Comparison of ENCODE assay signal across 9 cellular contexts in genomic region chr18:77749189-77749588, GRCh38.
A peak's percentile ranks its signal among the peaks of the same experiment; 100 is the strongest.
DNase-seq lines count a peak whose midpoint lies in the region; ATAC-seq and TF ChIP-seq lines count a peak whose summit lies in the region.
"Had no signal": no experiment of that assay in that cellular context is flagged by ENCODE, and none has a peak within 500 bp of the region (broad histone marks: within the 10 kb centered on the region; RNA-seq: fewer than 3 reads in every experiment).

No MANE protein-coding gene starts in this region.

- POLR2A ChIA-PET in activated CD8-positive, alpha-beta T cell treated with anti-CD3 and anti-CD28 coated beads for 36 hours (lab: Charles Lee) = no interaction called here
- POLR2A ChIA-PET in activated CD8-positive, alpha-beta T cell treated with anti-CD3 and anti-CD28 coated beads, Interleukin-2, amount 10 ng/mL, durations not matched to agents 7 days and 5 days (lab: Charles Lee) = no interaction called here

- in situ Hi-C loops in KBM-7 (cut with MboI; ENCODE audit: low pct_unique_long_range_greater_than_20kb, low sequenced_read_pairs) = no loop called here

- no peak for ATAC-seq in activated CD8-positive, alpha-beta T cell treated with anti-CD3 and anti-CD28 coated beads for 36 hours
- no peak for ATAC-seq in activated CD8-positive, alpha-beta T cell treated with anti-CD3 and anti-CD28 coated beads, Interleukin-2, amount 10 ng/mL, durations not matched to agents 7 days and 5 days
- ATAC-seq in HG03457 (IDR thresholded peaks at IDR 0.05; ENCODE audit: unreplicated experiment) = no peak
- no peak for ATAC-seq in GM18502 (IDR thresholded peaks at IDR 0.05; ENCODE audit: poor library complexity, unreplicated experiment)

- H3K36me3 Mint-ChIP-seq in activated CD8-positive, alpha-beta T cell treated with anti-CD3 and anti-CD28 coated beads for 36 hours (ENCODE audit: low read depth) = no peaks in the 10 kb centered on the region
- H3K36me3 Mint-ChIP-seq in activated CD8-positive, alpha-beta T cell treated with anti-CD3 and anti-CD28 coated beads, Interleukin-2, amount 10 ng/mL, durations not matched to agents 7 days and 5 days (ENCODE audit: low read depth) = no peaks in the 10 kb centered on the region
- H3K36me3 Mint-ChIP-seq in brain = no peaks in the 10 kb centered on the region
- no peaks in the 10 kb centered on the region for H3K36me3 Mint-ChIP-seq in osteocyte (ENCODE audit: unreplicated experiment)
- H3K36me3 Mint-ChIP-seq in activated T-helper 2 cell treated with anti-CD3 and anti-CD28 coated beads, Interferon-gamma antibody, Interleukin-2, Interleukin-4, amounts not matched to agents 10 μg/mL and 5 μg/mL and 100 μg/mL, durations not matched to agents 14 hours and 24 hours and 36 hours (ENCODE audit: low read depth) = no peaks in the 10 kb centered on the region
- H3K36me3 Mint-ChIP-seq: CD4-positive, CD25-positive, alpha-beta regulatory T cell had no signal

- peak; percentile 55 for TF ChIP-seq CTCF in activated CD8-positive, alpha-beta T cell treated with anti-CD3 and anti-CD28 coated beads for 36 hours (IDR thresholded peaks at IDR 0.05)
- peak; percentile 42 to 81 for TF ChIP-seq CTCF in brain (conservative IDR thresholded peaks at IDR 0.05)
- peak; percentile 30 for TF ChIP-seq CTCF in osteocyte (IDR thresholded peaks at IDR 0.05)

- no peaks in the 10 kb centered on the region for H3K4me1 Mint-ChIP-seq in activated CD8-positive, alpha-beta T cell treated with anti-CD3 and anti-CD28 coated beads for 36 hours (ENCODE audit: low read depth)
- no peaks in the 10 kb centered on the region for H3K4me1 Mint-ChIP-seq in activated CD8-positive, alpha-beta T cell treated with anti-CD3 and anti-CD28 coated beads, Interleukin-2, amount 10 ng/mL, durations not matched to agents 7 days and 5 days (ENCODE audit: low read depth)
- H3K4me1 Mint-ChIP-seq in brain = peaks cover 6% of the 10 kb centered on the region
- no peaks in the 10 kb centered on the region for H3K4me1 Mint-ChIP-seq in osteocyte (ENCODE audit: unreplicated experiment)
- H3K4me1 Mint-ChIP-seq in activated T-helper 2 cell treated with anti-CD3 and anti-CD28 coated beads, Interferon-gamma antibody, Interleukin-2, Interleukin-4, amounts not matched to agents 10 μg/mL and 5 μg/mL and 100 μg/mL, durations not matched to agents 14 hours and 24 hours and 36 hours (ENCODE audit: low read depth) = no peaks in the 10 kb centered on the region
- H3K4me1 Mint-ChIP-seq: CD4-positive, CD25-positive, alpha-beta regulatory T cell had no signal

- intact Hi-C loops in activated CD8-positive, alpha-beta T cell treated with anti-CD3 and anti-CD28 coated beads for 36 hours (cut with micrococcal nuclease) = no loop called here
- intact Hi-C loops in activated T-helper 2 cell treated with anti-CD3 and anti-CD28 coated beads, Interferon-gamma antibody, Interleukin-2, Interleukin-4, amounts not matched to agents 10 μg/mL and 5 μg/mL and 100 μg/mL, durations not matched to agents 14 hours and 24 hours and 36 hours (cut with micrococcal nuclease) = no loop called here

- H3K27me3 Mint-ChIP-seq in activated CD8-positive, alpha-beta T cell treated with anti-CD3 and anti-CD28 coated beads for 36 hours = peaks cover 12% of the 10 kb centered on the region
- no peaks in the 10 kb centered on the region for H3K27me3 Mint-ChIP-seq in activated CD8-positive, alpha-beta T cell treated with anti-CD3 and anti-CD28 coated beads, Interleukin-2, amount 10 ng/mL, durations not matched to agents 7 days and 5 days (ENCODE audit: low read depth)
- H3K27me3 Mint-ChIP-seq in brain (peaks cover 4% of the 10 kb centered on the region), osteocyte (ENCODE audit: unreplicated experiment) (no peaks in the 10 kb centered on the region)
- H3K27me3 Mint-ChIP-seq in activated T-helper 2 cell treated with anti-CD3 and anti-CD28 coated beads, Interferon-gamma antibody, Interleukin-2, Interleukin-4, amounts not matched to agents 10 μg/mL and 5 μg/mL and 100 μg/mL, durations not matched to agents 14 hours and 24 hours and 36 hours (ENCODE audit: low read depth) = peaks cover 2% of the 10 kb centered on the region
- H3K27me3 Mint-ChIP-seq: CD4-positive, CD25-positive, alpha-beta regulatory T cell had no signal

- no peaks in the 10 kb centered on the region for H3K9me3 Mint-ChIP-seq in activated CD8-positive, alpha-beta T cell treated with anti-CD3 and anti-CD28 coated beads for 36 hours
- no peaks in the 10 kb centered on the region for H3K9me3 Mint-ChIP-seq in activated CD8-positive, alpha-beta T cell treated with anti-CD3 and anti-CD28 coated beads, Interleukin-2, amount 10 ng/mL, durations not matched to agents 7 days and 5 days (ENCODE audit: insufficient read depth)
- peaks cover 0 to 14% (median 0%) of the 10 kb centered on the region in 5 experiments for H3K9me3 Mint-ChIP-seq in brain
- H3K9me3 Mint-ChIP-seq in osteocyte (ENCODE audit: unreplicated experiment) = peaks cover 9% of the 10 kb centered on the region
- no peaks in the 10 kb centered on the region for H3K9me3 Mint-ChIP-seq in activated T-helper 2 cell treated with anti-CD3 and anti-CD28 coated beads, Interferon-gamma antibody, Interleukin-2, Interleukin-4, amounts not matched to agents 10 μg/mL and 5 μg/mL and 100 μg/mL, durations not matched to agents 14 hours and 24 hours and 36 hours

- no peak overlapping the region for H3K27ac Mint-ChIP-seq in activated CD8-positive, alpha-beta T cell treated with anti-CD3 and anti-CD28 coated beads for 36 hours
- no peak overlapping the region for H3K27ac Mint-ChIP-seq in activated CD8-positive, alpha-beta T cell treated with anti-CD3 and anti-CD28 coated beads, Interleukin-2, amount 10 ng/mL, durations not matched to agents 7 days and 5 days
- H3K27ac Mint-ChIP-seq in brain (no peak overlapping the region), osteocyte (ENCODE audit: unreplicated experiment) (no peak overlapping the region)
- H3K27ac Mint-ChIP-seq in activated T-helper 2 cell treated with anti-CD3 and anti-CD28 coated beads, Interferon-gamma antibody, Interleukin-2, Interleukin-4, amounts not matched to agents 10 μg/mL and 5 μg/mL and 100 μg/mL, durations not matched to agents 14 hours and 24 hours and 36 hours = no peak overlapping the region
- H3K27ac Mint-ChIP-seq: CD4-positive, CD25-positive, alpha-beta regulatory T cell had no signal

- H3K4me3 Mint-ChIP-seq in activated CD8-positive, alpha-beta T cell treated with anti-CD3 and anti-CD28 coated beads for 36 hours = no peak overlapping the region
- no peak overlapping the region for H3K4me3 Mint-ChIP-seq in activated CD8-positive, alpha-beta T cell treated with anti-CD3 and anti-CD28 coated beads, Interleukin-2, amount 10 ng/mL, durations not matched to agents 7 days and 5 days
- H3K4me3 Mint-ChIP-seq in brain = no peak overlapping the region
- no peak overlapping the region for H3K4me3 Mint-ChIP-seq in osteocyte (ENCODE audit: unreplicated experiment)
- no peak overlapping the region for H3K4me3 Mint-ChIP-seq in activated T-helper 2 cell treated with anti-CD3 and anti-CD28 coated beads, Interferon-gamma antibody, Interleukin-2, Interleukin-4, amounts not matched to agents 10 μg/mL and 5 μg/mL and 100 μg/mL, durations not matched to agents 14 hours and 24 hours and 36 hours (ENCODE audit: low read depth)
- H3K4me3 Mint-ChIP-seq: CD4-positive, CD25-positive, alpha-beta regulatory T cell had no signal

- peak; percentile 17 for DNase-seq in activated CD8-positive, alpha-beta T cell treated with anti-CD3 and anti-CD28 coated beads for 36 hours
- DNase-seq in activated CD8-positive, alpha-beta T cell treated with anti-CD3 and anti-CD28 coated beads, Interleukin-2, amount 10 ng/mL, durations not matched to agents 7 days and 5 days = no peak
- DNase-seq in KBM-7 = peak; percentile 21
- DNase-seq in osteocyte (ENCODE audit: extremely low spot score, unreplicated experiment) = no peak
- no peak for DNase-seq in activated T-helper 2 cell treated with anti-CD3 and anti-CD28 coated beads, Interferon-gamma antibody, Interleukin-2, Interleukin-4, amounts not matched to agents 10 μg/mL and 5 μg/mL and 100 μg/mL, durations not matched to agents 14 hours and 24 hours and 36 hours (ENCODE audit: low spot score)
- DNase-seq: CD4-positive, CD25-positive, alpha-beta regulatory T cell had no signal

- CTCF ChIA-PET in activated CD8-positive, alpha-beta T cell treated with anti-CD3 and anti-CD28 coated beads for 36 hours (lab: Charles Lee) = interaction anchor here (0.6 to 1.0 kb wide), 6 partner anchors 10 to 327 kb away, joined by 3 to 5 read pairs (median 4); no protein-coding TSS in a partner anchor
- CTCF ChIA-PET in activated CD8-positive, alpha-beta T cell treated with anti-CD3 and anti-CD28 coated beads, Interleukin-2, amount 10 ng/mL, durations not matched to agents 7 days and 5 days (lab: Charles Lee) = no interaction called here

Comparison
In these comparisons a context has a peak if more than half of its experiments do, and no peak if none do; other contexts are left out.
1. DNase-seq: peak in activated CD8-positive, alpha-beta T cell treated with anti-CD3 and anti-CD28 coated beads for 36 hours (single experiment) and KBM-7 (single experiment); none in activated CD8-positive, alpha-beta T cell treated with anti-CD3 and anti-CD28 coated beads, Interleukin-2, amount 10 ng/mL, durations not matched to agents 7 days and 5 days (single experiment), osteocyte (single experiment) and activated T-helper 2 cell treated with anti-CD3 and anti-CD28 coated beads, Interferon-gamma antibody, Interleukin-2, Interleukin-4, amounts not matched to agents 10 μg/mL and 5 μg/mL and 100 μg/mL, durations not matched to agents 14 hours and 24 hours and 36 hours (single experiment).
2. Peak in every context shown above with its lines, with median percentiles within 50 percentile points of each other: CTCF ChIP-seq.